Comparison of ENCODE assay signal across 1 cellular context in genomic region chr10:58177362-58177947, GRCh38.
TF ChIP-seq lines count a peak whose summit lies in the region.

No MANE protein-coding gene starts in this region.

TF ChIP-seq in K562, 482 proteins besides CTCF, POLR2A, EP300 and RAD21 (continued from another document):
- TF ChIP-seq ZNF518B (CRISPR knock-in tag; IDR thresholded peaks at IDR 0.05) (no peak), STAT5B (CRISPR knock-in tag; IDR thresholded peaks at IDR 0.05) (no peak), CBX2 (IDR thresholded peaks at IDR 0.05; ENCODE audit: insufficient read depth, low read length, poor library complexity, severe bottlenecking) (no peak), VEZF1 (CRISPR knock-in tag; IDR thresholded peaks at IDR 0.05) (no peak), ZNF77 (CRISPR knock-in tag; IDR thresholded peaks at IDR 0.05) (no peak), HDAC6 (IDR thresholded peaks at IDR 0.05; ENCODE audit: low read depth, low read length) (no peak), CC2D1A (IDR thresholded peaks at IDR 0.05) (0 out of 2 replicates have a peak, but pooled peaks have one; percentile 31), KDM1A (IDR thresholded peaks at IDR 0.05) (no peak), SRF (CRISPR knock-in tag; IDR thresholded peaks at IDR 0.05) (peak in 1 of 2 experiments; percentile 29; a peak in 1 of 4 replicates), POLR2H (tag; IDR thresholded peaks at IDR 0.05; ENCODE audit: low read depth) (0 out of 2 replicates have a peak, but pooled peaks have one; percentile 32)
- TF ChIP-seq, protein P1, sequence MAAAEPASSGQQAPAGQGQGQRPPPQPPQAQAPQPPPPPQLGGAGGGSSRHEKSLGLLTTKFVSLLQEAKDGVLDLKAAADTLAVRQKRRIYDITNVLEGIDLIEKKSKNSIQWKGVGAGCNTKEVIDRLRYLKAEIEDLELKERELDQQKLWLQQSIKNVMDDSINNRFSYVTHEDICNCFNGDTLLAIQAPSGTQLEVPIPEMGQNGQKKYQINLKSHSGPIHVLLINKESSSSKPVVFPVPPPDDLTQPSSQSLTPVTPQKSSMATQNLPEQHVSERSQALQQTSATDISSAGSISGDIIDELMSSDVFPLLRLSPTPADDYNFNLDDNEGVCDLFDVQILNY (CRISPR knock-in tag; IDR thresholded peaks at IDR 0.05), result no peak
